8 cellular contexts compared by ENCODE assay signal in the genomic region with DNA sequence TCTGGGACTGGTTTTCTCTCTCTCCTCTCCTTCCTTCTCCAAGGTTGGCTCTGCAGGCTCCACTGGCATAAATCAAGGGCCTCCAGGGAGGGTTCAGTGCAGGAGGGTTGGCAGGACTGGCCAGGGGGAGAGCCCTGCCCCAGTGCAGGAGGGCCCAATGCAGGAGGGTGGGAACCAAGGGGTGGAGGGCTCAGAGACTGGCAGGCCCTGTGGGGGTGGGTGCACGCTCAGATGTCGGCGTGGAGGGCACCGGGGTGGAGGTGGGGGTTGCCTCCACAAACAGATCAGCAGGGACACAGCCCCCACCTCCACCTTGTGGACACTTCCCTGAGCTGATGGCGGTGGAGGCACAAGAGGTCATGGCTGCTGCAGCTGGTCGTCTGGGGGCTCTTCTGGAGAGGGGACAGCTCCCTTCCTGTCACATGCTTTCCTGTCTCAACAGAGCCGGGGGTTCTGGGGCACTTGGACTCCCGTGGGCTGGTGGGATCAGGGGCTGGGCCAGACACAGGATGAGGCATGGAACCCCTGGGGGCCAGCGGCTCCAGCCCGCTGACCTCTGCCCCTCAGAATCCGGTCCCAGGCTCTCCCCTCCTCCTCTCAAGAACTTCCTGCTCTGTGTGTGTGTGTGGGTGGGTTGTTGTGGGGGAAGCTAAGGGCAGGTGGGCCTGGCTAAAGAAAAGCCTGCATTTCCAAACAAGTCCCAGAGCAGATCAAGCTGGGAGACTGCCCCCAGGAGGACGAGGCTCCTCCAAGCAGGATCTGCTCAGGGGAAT. TPM values are rescaled to one million over a fixed set of nuclear protein-coding genes. Genes with fewer than 3 reads are reported as not detected.
DNase-seq lines count a peak whose midpoint lies in the region; ATAC-seq, FAIRE-seq and TF ChIP-seq lines count a peak whose summit lies in the region.

No MANE protein-coding gene starts in this region.

- no peak for FAIRE-seq in D721Med (lab: Jason Lieb, UNC)

- TF ChIP-seq CTCF in D721Med (IDR thresholded peaks at IDR 0.05; ENCODE audit: insufficient read depth, missing control alignments) (peak; percentile 17), nephron (IDR thresholded peaks at IDR 0.05; ENCODE audit: unreplicated experiment in 3 of 3) (peak; percentile 40 to 60 (median 52))

- peak overlapping the region; percentile 55 for H3K27ac ChIP-seq in ectodermal cell (ENCODE audit: insufficient read depth, low read depth, low read length, poor library complexity, severe bottlenecking)

- 13% methylated on average over 11 to 12 of the region's 12 CpGs for WGBS in ectodermal cell, 2 experiments

- H3K9me3 ChIP-seq in NT2/D1 (ENCODE audit: insufficient read depth, low read length) (no peaks in the 10 kb centered on the region), ectodermal cell (ENCODE audit: control insufficient read depth, low read length) (no peaks in the 10 kb centered on the region)

- peak overlapping the region; percentile 93 to 97 (median 93) for H3K27ac Mint-ChIP-seq in nephron
- peak overlapping the region in 1 of 6 donors; percentile 73 for H3K27ac Mint-ChIP-seq in immature natural killer cell

- H3K4me3 ChIP-seq in NT2/D1 (ENCODE audit: insufficient read length, low read depth): peak overlapping the region; percentile 13
- H3K4me3 ChIP-seq in ectodermal cell (ENCODE audit: insufficient read depth, low read depth, low read length): no peak overlapping the region

- H3K27me3 Mint-ChIP-seq in nephron (ENCODE audit: low read depth) (no peaks in the 10 kb centered on the region), immature natural killer cell (ENCODE audit: low read depth in 3 of 3) (peaks cover 2 to 3% (median 3%) of the 10 kb centered on the region in 3 donors)

- no peak for ATAC-seq in HG03571 (IDR thresholded peaks at IDR 0.05; ENCODE audit: unreplicated experiment)

- H3K4me1 Mint-ChIP-seq in nephron (peaks cover 29% of the 10 kb centered on the region), immature natural killer cell (peaks cover 19 to 25% of the 10 kb centered on the region in 2 donors)

- H3K27me3 ChIP-seq in NT2/D1 (ENCODE audit: insufficient read depth, insufficient read length): no peaks in the 10 kb centered on the region
- H3K27me3 ChIP-seq in ectodermal cell (ENCODE audit: control insufficient read depth, insufficient read depth, low read length, poor library complexity, severe bottlenecking): no peaks in the 10 kb centered on the region

- H3K36me3 ChIP-seq in NT2/D1 (ENCODE audit: insufficient read depth, insufficient read length, low read length): peaks cover 40% of the 10 kb centered on the region
- no peaks in the 10 kb centered on the region for H3K36me3 ChIP-seq in ectodermal cell (ENCODE audit: control insufficient read depth, insufficient read depth, low read length)

- H3K4me1 ChIP-seq in NT2/D1 (ENCODE audit: insufficient read depth, insufficient read length) (peaks cover 53% of the 10 kb centered on the region), ectodermal cell (ENCODE audit: control insufficient read depth, insufficient read depth, low read length) (peaks cover 42% of the 10 kb centered on the region)

- no peak for DNase-seq in D721Med (ENCODE audit: insufficient read length, low spot score)
- peak; percentile 56 for DNase-seq in NT2/D1 (ENCODE audit: low read depth, low spot score)
- no peak for DNase-seq in immature natural killer cell
- DNase-seq in HUDEP-2 (lab: John Stamatoyannopoulos, UW; ENCODE audit: unreplicated experiment in 76 of 76): no peak
- no peak for DNase-seq in NOMO-1 treated with DMSO at 0.1 percent for 48 hours (lab: John Stamatoyannopoulos, UW; ENCODE audit: unreplicated experiment)

- peak overlapping the region; percentile 65 to 73 (median 68) for H3K4me3 Mint-ChIP-seq in nephron
- peak overlapping the region in 2 of 5 donors; percentile 9 to 40 for H3K4me3 Mint-ChIP-seq in immature natural killer cell

- H3K9me3 Mint-ChIP-seq in nephron (no peaks in the 10 kb centered on the region), immature natural killer cell (no peaks in the 10 kb centered on the region)

- H3K36me3 Mint-ChIP-seq in nephron (ENCODE audit: low read depth) (peaks cover 3% of the 10 kb centered on the region), immature natural killer cell (peaks cover 0 to 4% (median 0%) of the 10 kb centered on the region in 3 donors)

- peak overlapping the region; percentile 77 for H3K9ac ChIP-seq in NT2/D1 (ENCODE audit: insufficient read length, low read depth)

RNA-seq across cellular contexts. Expression of gene ABHD16B, which starts 2.7 kb away (rescaled TPM):
- polyA plus RNA-seq in ectodermal cell (2013, experiment 1 of 4): not detected
- polyA plus RNA-seq in ectodermal cell (2013, experiment 2 of 4): not detected
- not detected for polyA plus RNA-seq in ectodermal cell (2013, experiment 3 of 4)
- not detected for polyA plus RNA-seq in ectodermal cell (2013, experiment 4 of 4)
- polyA plus RNA-seq in immature natural killer cell: under 1 TPM in 1 of 3 donors, not detected in 2; 0.34 TPM

RNA-seq across cellular contexts. Expression of gene TPD52L2, which starts 6.5 kb away (rescaled TPM):
- 93.8 TPM for polyA plus RNA-seq in ectodermal cell (2013, experiment 1 of 4)
- 99.4 TPM for polyA plus RNA-seq in ectodermal cell (2013, experiment 2 of 4)
- polyA plus RNA-seq in ectodermal cell (2013, experiment 3 of 4): 73.8 TPM
- polyA plus RNA-seq in ectodermal cell (2013, experiment 4 of 4): 81.0 TPM
- 10 to 100 TPM; 67.5 to 90.8 (median 79.3) TPM for polyA plus RNA-seq in immature natural killer cell

RNA-seq across cellular contexts. Expression of gene ZBTB46, which starts 27.5 kb away (rescaled TPM):
- polyA plus RNA-seq in ectodermal cell (2013, experiment 1 of 4): 7.1 TPM
- 6.6 TPM for polyA plus RNA-seq in ectodermal cell (2013, experiment 2 of 4)
- 5.5 TPM for polyA plus RNA-seq in ectodermal cell (2013, experiment 3 of 4)
- 6.2 TPM for polyA plus RNA-seq in ectodermal cell (2013, experiment 4 of 4)
- under 1 TPM; 0.16 to 0.32 (median 0.32) TPM for polyA plus RNA-seq in immature natural killer cell

RNA-seq across cellular contexts. Expression of gene DNAJC5, which starts 36.3 kb away (rescaled TPM):
- polyA plus RNA-seq in ectodermal cell (2013, experiment 1 of 4): 42.4 TPM
- 49.4 TPM for polyA plus RNA-seq in ectodermal cell (2013, experiment 2 of 4)
- 26.4 TPM for polyA plus RNA-seq in ectodermal cell (2013, experiment 3 of 4)
- 29.6 TPM for polyA plus RNA-seq in ectodermal cell (2013, experiment 4 of 4)
- polyA plus RNA-seq in immature natural killer cell: 1 to 10 TPM; 1.4 to 8.2 (median 2.9) TPM
